ENCODE assay signal across 3 cellular contexts in the genomic region with DNA sequence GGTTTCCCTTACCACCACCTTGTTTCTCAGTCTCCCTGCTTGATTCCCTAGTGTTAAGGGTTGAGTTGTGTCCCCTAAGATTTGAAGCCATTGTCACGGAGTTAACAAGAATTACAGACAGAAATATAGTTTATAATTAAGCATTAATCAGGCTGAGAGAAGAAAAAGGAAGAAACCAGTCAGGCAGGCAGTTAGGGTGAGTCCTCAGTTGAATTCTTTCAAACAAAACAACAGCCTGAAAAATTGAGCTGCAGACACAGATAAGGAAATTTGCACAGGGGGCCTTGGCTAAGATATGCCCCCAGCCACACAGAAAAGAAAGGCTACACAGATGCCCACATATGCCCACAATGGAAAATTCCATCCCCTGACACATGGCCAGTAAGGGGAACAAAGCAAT.
TF ChIP-seq lines count a peak whose summit lies in the region.

No MANE protein-coding gene starts in this region.

TF ChIP-seq in HepG2, 621 proteins besides CTCF, POLR2A, EP300 and RAD21:
- TF ChIP-seq ZFP36 (IDR thresholded peaks at IDR 0.05; ENCODE audit: borderline replicate concordance, low read depth, low read length, partially characterized antibody) (peak; percentile 83), ZNF354B (CRISPR knock-in tag; IDR thresholded peaks at IDR 0.05) (no peak), ZSCAN30 (CRISPR knock-in tag; IDR thresholded peaks at IDR 0.05) (no peak)

TF ChIP-seq in GM12878, 131 proteins besides CTCF, POLR2A, EP300 and RAD21:
- no peak for TF ChIP-seq NR2C2 (IDR thresholded peaks at IDR 0.05; ENCODE audit: borderline replicate concordance, control insufficient read depth, insufficient read length, low read depth)
- TF ChIP-seq, protein P1, sequence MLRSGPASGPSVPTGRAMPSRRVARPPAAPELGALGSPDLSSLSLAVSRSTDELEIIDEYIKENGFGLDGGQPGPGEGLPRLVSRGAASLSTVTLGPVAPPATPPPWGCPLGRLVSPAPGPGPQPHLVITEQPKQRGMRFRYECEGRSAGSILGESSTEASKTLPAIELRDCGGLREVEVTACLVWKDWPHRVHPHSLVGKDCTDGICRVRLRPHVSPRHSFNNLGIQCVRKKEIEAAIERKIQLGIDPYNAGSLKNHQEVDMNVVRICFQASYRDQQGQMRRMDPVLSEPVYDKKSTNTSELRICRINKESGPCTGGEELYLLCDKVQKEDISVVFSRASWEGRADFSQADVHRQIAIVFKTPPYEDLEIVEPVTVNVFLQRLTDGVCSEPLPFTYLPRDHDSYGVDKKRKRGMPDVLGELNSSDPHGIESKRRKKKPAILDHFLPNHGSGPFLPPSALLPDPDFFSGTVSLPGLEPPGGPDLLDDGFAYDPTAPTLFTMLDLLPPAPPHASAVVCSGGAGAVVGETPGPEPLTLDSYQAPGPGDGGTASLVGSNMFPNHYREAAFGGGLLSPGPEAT (IDR thresholded peaks at IDR 0.05; ENCODE audit: low read depth), result no peak
- TF ChIP-seq ZZZ3 (IDR thresholded peaks at IDR 0.05; ENCODE audit: control insufficient read depth, insufficient read length, low read depth), result no peak
- TF ChIP-seq CBX5 (IDR thresholded peaks at IDR 0.05; ENCODE audit: low read depth), result peak; percentile 76; the same call in 1 of the 2 replicates
- TF ChIP-seq, protein P2, sequence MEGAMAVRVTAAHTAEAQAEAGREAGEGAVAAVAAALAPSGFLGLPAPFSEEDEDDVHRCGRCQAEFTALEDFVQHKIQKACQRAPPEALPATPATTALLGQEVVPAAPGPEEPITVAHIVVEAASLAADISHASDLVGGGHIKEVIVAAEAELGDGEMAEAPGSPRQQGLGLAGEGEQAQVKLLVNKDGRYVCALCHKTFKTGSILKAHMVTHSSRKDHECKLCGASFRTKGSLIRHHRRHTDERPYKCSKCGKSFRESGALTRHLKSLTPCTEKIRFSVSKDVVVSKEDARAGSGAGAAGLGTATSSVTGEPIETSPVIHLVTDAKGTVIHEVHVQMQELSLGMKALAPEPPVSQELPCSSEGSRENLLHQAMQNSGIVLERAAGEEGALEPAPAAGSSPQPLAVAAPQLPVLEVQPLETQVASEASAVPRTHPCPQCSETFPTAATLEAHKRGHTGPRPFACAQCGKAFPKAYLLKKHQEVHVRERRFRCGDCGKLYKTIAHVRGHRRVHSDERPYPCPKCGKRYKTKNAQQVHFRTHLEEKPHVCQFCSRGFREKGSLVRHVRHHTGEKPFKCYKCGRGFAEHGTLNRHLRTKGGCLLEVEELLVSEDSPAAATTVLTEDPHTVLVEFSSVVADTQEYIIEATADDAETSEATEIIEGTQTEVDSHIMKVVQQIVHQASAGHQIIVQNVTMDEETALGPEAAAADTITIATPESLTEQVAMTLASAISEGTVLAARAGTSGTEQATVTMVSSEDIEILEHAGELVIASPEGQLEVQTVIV (IDR thresholded peaks at IDR 0.05; ENCODE audit: borderline replicate concordance, partially characterized antibody), result no peak
- TF ChIP-seq, protein P3, sequence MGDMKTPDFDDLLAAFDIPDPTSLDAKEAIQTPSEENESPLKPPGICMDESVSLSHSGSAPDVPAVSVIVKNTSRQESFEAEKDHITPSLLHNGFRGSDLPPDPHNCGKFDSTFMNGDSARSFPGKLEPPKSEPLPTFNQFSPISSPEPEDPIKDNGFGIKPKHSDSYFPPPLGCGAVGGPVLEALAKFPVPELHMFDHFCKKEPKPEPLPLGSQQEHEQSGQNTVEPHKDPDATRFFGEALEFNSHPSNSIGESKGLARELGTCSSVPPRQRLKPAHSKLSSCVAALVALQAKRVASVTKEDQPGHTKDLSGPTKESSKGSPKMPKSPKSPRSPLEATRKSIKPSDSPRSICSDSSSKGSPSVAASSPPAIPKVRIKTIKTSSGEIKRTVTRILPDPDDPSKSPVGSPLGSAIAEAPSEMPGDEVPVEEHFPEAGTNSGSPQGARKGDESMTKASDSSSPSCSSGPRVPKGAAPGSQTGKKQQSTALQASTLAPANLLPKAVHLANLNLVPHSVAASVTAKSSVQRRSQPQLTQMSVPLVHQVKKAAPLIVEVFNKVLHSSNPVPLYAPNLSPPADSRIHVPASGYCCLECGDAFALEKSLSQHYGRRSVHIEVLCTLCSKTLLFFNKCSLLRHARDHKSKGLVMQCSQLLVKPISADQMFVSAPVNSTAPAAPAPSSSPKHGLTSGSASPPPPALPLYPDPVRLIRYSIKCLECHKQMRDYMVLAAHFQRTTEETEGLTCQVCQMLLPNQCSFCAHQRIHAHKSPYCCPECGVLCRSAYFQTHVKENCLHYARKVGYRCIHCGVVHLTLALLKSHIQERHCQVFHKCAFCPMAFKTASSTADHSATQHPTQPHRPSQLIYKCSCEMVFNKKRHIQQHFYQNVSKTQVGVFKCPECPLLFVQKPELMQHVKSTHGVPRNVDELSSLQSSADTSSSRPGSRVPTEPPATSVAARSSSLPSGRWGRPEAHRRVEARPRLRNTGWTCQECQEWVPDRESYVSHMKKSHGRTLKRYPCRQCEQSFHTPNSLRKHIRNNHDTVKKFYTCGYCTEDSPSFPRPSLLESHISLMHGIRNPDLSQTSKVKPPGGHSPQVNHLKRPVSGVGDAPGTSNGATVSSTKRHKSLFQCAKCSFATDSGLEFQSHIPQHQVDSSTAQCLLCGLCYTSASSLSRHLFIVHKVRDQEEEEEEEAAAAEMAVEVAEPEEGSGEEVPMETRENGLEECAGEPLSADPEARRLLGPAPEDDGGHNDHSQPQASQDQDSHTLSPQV (IDR thresholded peaks at IDR 0.05), result no peak
- TF ChIP-seq FOXK2 (IDR thresholded peaks at IDR 0.05), result no peak
- no peak for TF ChIP-seq SUZ12 (IDR thresholded peaks at IDR 0.05; ENCODE audit: unreplicated experiment)

TF ChIP-seq in H1, 55 proteins besides CTCF, POLR2A, EP300 and RAD21:
- TF ChIP-seq TAF7 (optimal IDR thresholded peaks at IDR 0.05; ENCODE audit: borderline replicate concordance, low read depth, low read length) (no peak), HDAC2 (IDR thresholded peaks at IDR 0.05; ENCODE audit: borderline replicate concordance in 1 of 2, low read depth in 2 of 2, low read length in 2 of 2) (no peak), CHD2 (IDR thresholded peaks at IDR 0.05; ENCODE audit: low read length) (no peak), BRCA1 (IDR thresholded peaks at IDR 0.05; ENCODE audit: low read depth, low read length) (no peak), TCF12 (IDR thresholded peaks at IDR 0.05; ENCODE audit: low read depth, low read length) (0 out of 2 replicates have a peak, but pooled peaks have one; percentile 46), POLR2AphosphoS5 (IDR thresholded peaks at IDR 0.05; ENCODE audit: low read depth, low read length) (no peak), SP1 (IDR thresholded peaks at IDR 0.05; ENCODE audit: low read depth, low read length) (0 out of 2 replicates have a peak, but pooled peaks have one; percentile 6), CREB1 (IDR thresholded peaks at IDR 0.05) (no peak), HDAC6 (IDR thresholded peaks at IDR 0.05; ENCODE audit: low read depth, low read length) (no peak), RNF2 (IDR thresholded peaks at IDR 0.05; ENCODE audit: borderline replicate concordance, low read depth, low read length, missing control alignments, poor library complexity, severe bottlenecking) (no peak), GTF2F1 (IDR thresholded peaks at IDR 0.05; ENCODE audit: borderline replicate concordance, low read depth, low read length) (no peak)
- TF ChIP-seq, protein P4, sequence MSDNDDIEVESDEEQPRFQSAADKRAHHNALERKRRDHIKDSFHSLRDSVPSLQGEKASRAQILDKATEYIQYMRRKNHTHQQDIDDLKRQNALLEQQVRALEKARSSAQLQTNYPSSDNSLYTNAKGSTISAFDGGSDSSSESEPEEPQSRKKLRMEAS (IDR thresholded peaks at IDR 0.05), result no peak
- TF ChIP-seq, protein P5, sequence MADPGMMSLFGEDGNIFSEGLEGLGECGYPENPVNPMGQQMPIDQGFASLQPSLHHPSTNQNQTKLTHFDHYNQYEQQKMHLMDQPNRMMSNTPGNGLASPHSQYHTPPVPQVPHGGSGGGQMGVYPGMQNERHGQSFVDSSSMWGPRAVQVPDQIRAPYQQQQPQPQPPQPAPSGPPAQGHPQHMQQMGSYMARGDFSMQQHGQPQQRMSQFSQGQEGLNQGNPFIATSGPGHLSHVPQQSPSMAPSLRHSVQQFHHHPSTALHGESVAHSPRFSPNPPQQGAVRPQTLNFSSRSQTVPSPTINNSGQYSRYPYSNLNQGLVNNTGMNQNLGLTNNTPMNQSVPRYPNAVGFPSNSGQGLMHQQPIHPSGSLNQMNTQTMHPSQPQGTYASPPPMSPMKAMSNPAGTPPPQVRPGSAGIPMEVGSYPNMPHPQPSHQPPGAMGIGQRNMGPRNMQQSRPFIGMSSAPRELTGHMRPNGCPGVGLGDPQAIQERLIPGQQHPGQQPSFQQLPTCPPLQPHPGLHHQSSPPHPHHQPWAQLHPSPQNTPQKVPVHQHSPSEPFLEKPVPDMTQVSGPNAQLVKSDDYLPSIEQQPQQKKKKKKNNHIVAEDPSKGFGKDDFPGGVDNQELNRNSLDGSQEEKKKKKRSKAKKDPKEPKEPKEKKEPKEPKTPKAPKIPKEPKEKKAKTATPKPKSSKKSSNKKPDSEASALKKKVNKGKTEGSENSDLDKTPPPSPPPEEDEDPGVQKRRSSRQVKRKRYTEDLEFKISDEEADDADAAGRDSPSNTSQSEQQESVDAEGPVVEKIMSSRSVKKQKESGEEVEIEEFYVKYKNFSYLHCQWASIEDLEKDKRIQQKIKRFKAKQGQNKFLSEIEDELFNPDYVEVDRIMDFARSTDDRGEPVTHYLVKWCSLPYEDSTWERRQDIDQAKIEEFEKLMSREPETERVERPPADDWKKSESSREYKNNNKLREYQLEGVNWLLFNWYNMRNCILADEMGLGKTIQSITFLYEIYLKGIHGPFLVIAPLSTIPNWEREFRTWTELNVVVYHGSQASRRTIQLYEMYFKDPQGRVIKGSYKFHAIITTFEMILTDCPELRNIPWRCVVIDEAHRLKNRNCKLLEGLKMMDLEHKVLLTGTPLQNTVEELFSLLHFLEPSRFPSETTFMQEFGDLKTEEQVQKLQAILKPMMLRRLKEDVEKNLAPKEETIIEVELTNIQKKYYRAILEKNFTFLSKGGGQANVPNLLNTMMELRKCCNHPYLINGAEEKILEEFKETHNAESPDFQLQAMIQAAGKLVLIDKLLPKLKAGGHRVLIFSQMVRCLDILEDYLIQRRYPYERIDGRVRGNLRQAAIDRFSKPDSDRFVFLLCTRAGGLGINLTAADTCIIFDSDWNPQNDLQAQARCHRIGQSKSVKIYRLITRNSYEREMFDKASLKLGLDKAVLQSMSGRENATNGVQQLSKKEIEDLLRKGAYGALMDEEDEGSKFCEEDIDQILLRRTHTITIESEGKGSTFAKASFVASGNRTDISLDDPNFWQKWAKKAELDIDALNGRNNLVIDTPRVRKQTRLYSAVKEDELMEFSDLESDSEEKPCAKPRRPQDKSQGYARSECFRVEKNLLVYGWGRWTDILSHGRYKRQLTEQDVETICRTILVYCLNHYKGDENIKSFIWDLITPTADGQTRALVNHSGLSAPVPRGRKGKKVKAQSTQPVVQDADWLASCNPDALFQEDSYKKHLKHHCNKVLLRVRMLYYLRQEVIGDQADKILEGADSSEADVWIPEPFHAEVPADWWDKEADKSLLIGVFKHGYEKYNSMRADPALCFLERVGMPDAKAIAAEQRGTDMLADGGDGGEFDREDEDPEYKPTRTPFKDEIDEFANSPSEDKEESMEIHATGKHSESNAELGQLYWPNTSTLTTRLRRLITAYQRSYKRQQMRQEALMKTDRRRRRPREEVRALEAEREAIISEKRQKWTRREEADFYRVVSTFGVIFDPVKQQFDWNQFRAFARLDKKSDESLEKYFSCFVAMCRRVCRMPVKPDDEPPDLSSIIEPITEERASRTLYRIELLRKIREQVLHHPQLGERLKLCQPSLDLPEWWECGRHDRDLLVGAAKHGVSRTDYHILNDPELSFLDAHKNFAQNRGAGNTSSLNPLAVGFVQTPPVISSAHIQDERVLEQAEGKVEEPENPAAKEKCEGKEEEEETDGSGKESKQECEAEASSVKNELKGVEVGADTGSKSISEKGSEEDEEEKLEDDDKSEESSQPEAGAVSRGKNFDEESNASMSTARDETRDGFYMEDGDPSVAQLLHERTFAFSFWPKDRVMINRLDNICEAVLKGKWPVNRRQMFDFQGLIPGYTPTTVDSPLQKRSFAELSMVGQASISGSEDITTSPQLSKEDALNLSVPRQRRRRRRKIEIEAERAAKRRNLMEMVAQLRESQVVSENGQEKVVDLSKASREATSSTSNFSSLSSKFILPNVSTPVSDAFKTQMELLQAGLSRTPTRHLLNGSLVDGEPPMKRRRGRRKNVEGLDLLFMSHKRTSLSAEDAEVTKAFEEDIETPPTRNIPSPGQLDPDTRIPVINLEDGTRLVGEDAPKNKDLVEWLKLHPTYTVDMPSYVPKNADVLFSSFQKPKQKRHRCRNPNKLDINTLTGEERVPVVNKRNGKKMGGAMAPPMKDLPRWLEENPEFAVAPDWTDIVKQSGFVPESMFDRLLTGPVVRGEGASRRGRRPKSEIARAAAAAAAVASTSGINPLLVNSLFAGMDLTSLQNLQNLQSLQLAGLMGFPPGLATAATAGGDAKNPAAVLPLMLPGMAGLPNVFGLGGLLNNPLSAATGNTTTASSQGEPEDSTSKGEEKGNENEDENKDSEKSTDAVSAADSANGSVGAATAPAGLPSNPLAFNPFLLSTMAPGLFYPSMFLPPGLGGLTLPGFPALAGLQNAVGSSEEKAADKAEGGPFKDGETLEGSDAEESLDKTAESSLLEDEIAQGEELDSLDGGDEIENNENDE (IDR thresholded peaks at IDR 0.05; ENCODE audit: insufficient replicate concordance, low read length), result no peak
